27 cellular contexts compared by ENCODE assay signal in the genomic region with DNA sequence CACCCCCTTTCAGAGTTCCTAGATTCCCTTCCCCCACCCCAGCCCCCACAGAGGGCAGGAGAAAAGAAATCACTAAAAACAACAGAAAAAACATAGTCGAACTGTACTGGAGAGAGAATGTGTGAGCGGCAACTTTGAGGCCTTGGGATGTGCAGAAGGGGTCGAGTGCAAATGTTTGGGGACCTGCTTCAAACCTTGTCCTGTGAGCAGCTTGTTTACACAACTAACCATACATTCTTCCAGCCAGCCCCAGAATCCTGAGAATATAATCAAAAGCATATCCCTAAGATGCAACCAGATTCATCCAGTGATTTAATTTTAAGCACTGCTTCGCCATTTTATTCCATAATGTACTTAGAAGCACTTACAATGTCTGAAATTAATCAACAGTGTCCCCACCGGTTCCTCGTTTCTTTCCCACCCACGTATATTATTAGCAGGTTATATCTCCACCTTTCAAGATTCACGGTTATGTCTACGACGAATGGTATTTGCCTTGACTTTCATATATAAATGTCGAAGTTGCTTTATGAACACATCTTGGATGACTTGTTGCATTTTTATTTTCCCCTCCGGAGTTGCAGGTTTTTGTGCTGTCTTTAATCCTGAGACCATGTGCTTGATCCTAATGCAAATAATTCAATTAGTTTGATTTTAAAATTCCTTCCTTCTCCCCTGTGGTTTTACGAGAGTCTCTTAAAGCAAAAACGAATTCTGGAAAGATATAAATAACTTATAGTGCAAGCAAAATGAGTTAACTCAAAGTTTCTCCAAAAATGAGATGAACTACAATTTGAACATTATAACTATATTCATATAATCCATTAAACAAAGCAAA.
"Had no signal": no experiment of that assay in that cellular context is flagged by ENCODE, and none has a peak within 500 bp of the region (broad histone marks: within the 10 kb centered on the region; RNA-seq: fewer than 3 reads in every experiment).

No MANE protein-coding gene starts in this region.

- H3K9me3 ChIP-seq: neutrophil, right lobe of liver, thoracic aorta, uterus had no signal

- H3K4me3 Mint-ChIP-seq: activated CD4-positive, alpha-beta T cell treated with anti-CD3 and anti-CD28 coated beads for 36 hours; activated T-cell treated with anti-CD3 and anti-CD28 coated beads, Interleukin-2, amount 50 U/mL, for 72 hours; immature natural killer cell; nephron; T-helper 2 cell treated with Interferon-gamma antibody and Interleukin-4, amounts not matched to agents 5 μg/mL and 100 μg/mL, for 36 hours had no signal

- H3K36me3 ChIP-seq: cardiac muscle cell, neutrophil, right lobe of liver, thoracic aorta, uterus had no signal

- H3K27me3 ChIP-seq: cardiac muscle cell, dorsolateral prefrontal cortex, neutrophil, right lobe of liver, uterus had no signal

- H3K27ac Mint-ChIP-seq: activated CD4-positive, alpha-beta T cell treated with anti-CD3 and anti-CD28 coated beads for 36 hours; activated naive CD4-positive, alpha-beta T cell treated with anti-CD3 and anti-CD28 coated beads, Interleukin-2, amount 50 U/mL, for 72 hours; activated T-cell treated with anti-CD3 and anti-CD28 coated beads, Interleukin-2, amount 50 U/mL, for 72 hours; immature natural killer cell; nephron; progenitor cell of endocrine pancreas; T-helper 2 cell treated with Interferon-gamma antibody and Interleukin-4, amounts not matched to agents 5 μg/mL and 100 μg/mL, for 36 hours had no signal

- ATAC-seq: activated CD4-positive, alpha-beta T cell treated with anti-CD3 and anti-CD28 coated beads for 36 hours; activated naive CD4-positive, alpha-beta T cell treated with anti-CD3 and anti-CD28 coated beads, Interleukin-2, amount 50 U/mL, for 72 hours; activated T-cell treated with anti-CD3 and anti-CD28 coated beads, Interleukin-2, amount 50 U/mL, for 72 hours; left colon; right lobe of liver; stimulated activated naive CD8-positive, alpha-beta T cell treated with anti-CD3 and anti-CD28 coated beads, Interleukin-15, Interleukin-2, amounts not matched to agents 100 U/mL and 50 U/mL, for 24 hours had no signal

- H3K27ac ChIP-seq: cardiac muscle cell, coronary artery, neutrophil, right lobe of liver, thoracic aorta, uterus had no signal

- H3K4me1 ChIP-seq: right lobe of liver, uterus had no signal

- H3K4me1 Mint-ChIP-seq: nephron had no signal

- H3K4me3 ChIP-seq: cardiac muscle cell, coronary artery, dorsolateral prefrontal cortex, right lobe of liver, thoracic aorta, uterus had no signal

- DNase-seq: activated CD4-positive, alpha-beta T cell treated with anti-CD3 and anti-CD28 coated beads for 36 hours; activated CD4-positive, alpha-beta T cell treated with anti-CD3 and anti-CD28 coated beads, Interleukin-2, amount 50 U/mL, for 4 hours; activated CD4-positive, CD25-positive, alpha-beta regulatory T cell; activated naive CD4-positive, alpha-beta T cell; activated T-cell treated with anti-CD3 and anti-CD28 coated beads for 4 hours; activated T-cell treated with anti-CD3 and anti-CD28 coated beads, Interleukin-2, amount 50 U/mL, for 72 hours; dorsolateral prefrontal cortex; effector memory CD4-positive, alpha-beta T cell; foreskin fibroblast; hippocampal formation; immature natural killer cell; kidney; left colon; mammary epithelial cell; right lobe of liver; stimulated activated CD4-positive, alpha-beta T cell treated with anti-CD3 and anti-CD28 coated beads, Interleukin-4, amount 100 ng/mL, for 1 hour; stimulated activated naive CD8-positive, alpha-beta T cell treated with anti-CD3 and anti-CD28 coated beads, Interleukin-15, Interleukin-2, amounts not matched to agents 100 U/mL and 50 U/mL, for 24 hours; trophoblast cell; uterus had no signal

- H3K9me3 Mint-ChIP-seq: activated naive CD4-positive, alpha-beta T cell treated with anti-CD3 and anti-CD28 coated beads, Interleukin-2, amount 50 U/mL, for 72 hours; activated T-cell treated with anti-CD3 and anti-CD28 coated beads, Interleukin-2, amount 50 U/mL, for 72 hours; immature natural killer cell; nephron; T-helper 2 cell treated with Interferon-gamma antibody and Interleukin-4, amounts not matched to agents 5 μg/mL and 100 μg/mL, for 36 hours had no signal
